Comparison of ENCODE assay signal across 9 cellular contexts in the genomic region with DNA sequence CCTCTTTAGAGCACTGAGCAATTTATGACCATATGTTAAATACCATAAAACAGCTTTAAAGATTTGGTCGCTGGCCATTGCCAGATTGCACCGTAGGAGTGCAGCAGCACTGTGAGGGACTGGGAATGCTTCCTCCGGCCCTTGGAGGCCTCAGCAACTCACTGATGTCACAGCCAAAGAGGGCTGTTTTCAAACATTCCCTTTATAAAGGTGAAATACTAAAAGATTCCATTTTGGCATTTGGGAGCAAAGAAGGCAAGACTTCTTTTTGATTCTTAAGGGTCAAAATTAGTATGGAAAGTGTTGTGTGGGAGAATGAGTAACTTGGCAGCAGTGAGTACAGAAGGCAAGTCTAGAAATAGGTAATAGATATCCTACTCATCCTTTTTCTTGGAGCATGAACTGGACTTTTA.
DNase-seq lines count a peak whose midpoint lies in the region; ATAC-seq, FAIRE-seq and TF ChIP-seq lines count a peak whose summit lies in the region.
"Had no signal": no experiment of that assay in that cellular context is flagged by ENCODE, and none has a peak within 500 bp of the region (broad histone marks: within the 10 kb centered on the region; RNA-seq: fewer than 3 reads in every experiment).

No MANE protein-coding gene starts in this region.

- dilution Hi-C loops in keratinocyte (cut with MboI; ENCODE audit: extremely low pct_ligation_motif_present, low sequenced_read_pairs), result no loop called here

- H3K9me3 Mint-ChIP-seq in activated CD4-positive, alpha-beta T cell treated with anti-CD3 and anti-CD28 coated beads for 36 hours (ENCODE audit: low read depth), result peaks cover 7% of the 10 kb centered on the region
- H3K9me3 Mint-ChIP-seq in activated naive CD8-positive, alpha-beta T cell treated with anti-CD3 and anti-CD28 coated beads, Interleukin-2, amount 10 ng/mL, durations not matched to agents 7 days and 5 days, result peaks cover 14% of the 10 kb centered on the region
- H3K9me3 Mint-ChIP-seq: activated naive CD4-positive, alpha-beta T cell treated with anti-CD3 and anti-CD28 coated beads, Interleukin-2, amount 10 ng/mL, durations not matched to agents 7 days and 5 days had no signal

- DNase-seq in activated CD4-positive, alpha-beta T cell treated with anti-CD3 and anti-CD28 coated beads for 36 hours, result no peak
- no peak for DNase-seq in activated CD4-positive, alpha-beta T cell treated with anti-CD3 and anti-CD28 coated beads, Interleukin-2, amount 50 U/mL, for 48 hours
- DNase-seq in activated naive CD8-positive, alpha-beta T cell treated with anti-CD3 and anti-CD28 coated beads, Interleukin-2, amount 10 ng/mL, durations not matched to agents 7 days and 5 days, result no peak
- no peak for DNase-seq in keratinocyte (ENCODE audit: low read depth, low spot score)
- DNase-seq in tibial nerve (ENCODE audit: low spot score in 2 of 2), result no peak
- DNase-seq in MM.1S, result no peak
- no peak for DNase-seq in NCI-H748 (lab: John Stamatoyannopoulos, UW; ENCODE audit: unreplicated experiment)

- no peaks in the 10 kb centered on the region for H4K20me1 ChIP-seq in keratinocyte (ENCODE audit: control insufficient read depth, extremely low read depth, insufficient read depth, low read length)
- no peaks in the 10 kb centered on the region for H4K20me1 ChIP-seq in MM.1S (ENCODE audit: insufficient read depth, low read length)

- no peak for TF ChIP-seq CTCF in keratinocyte (optimal IDR thresholded peaks at IDR 0.05 in 1 of 3, IDR thresholded peaks at IDR 0.05 in 1 of 3, conservative IDR thresholded peaks at IDR 0.05 in 1 of 3; ENCODE audit: extremely low read depth in 1 of 3, insufficient read depth in 2 of 3, low read length in 3 of 3)
- no peak for TF ChIP-seq CTCF in tibial nerve (IDR thresholded peaks at IDR 0.05)
- TF ChIP-seq CTCF in MM.1S (IDR thresholded peaks at IDR 0.05; ENCODE audit: low read length), result no peak

- H3F3A ChIP-seq in MM.1S (ENCODE audit: insufficient read depth, low read length), result no peaks in the 10 kb centered on the region

- intact Hi-C loops in activated CD4-positive, alpha-beta T cell treated with anti-CD3 and anti-CD28 coated beads for 36 hours (cut with DNase I, micrococcal nuclease), result loop anchor here (1.0 to 2.0 kb wide), 5 partner anchors 12 to 495 kb away; partner anchors contain the start of gene FOSL2 (in 1 of the 2)

- peak; percentile 26 for FAIRE-seq in keratinocyte (lab: Jason Lieb, UNC)

- no peaks in the 10 kb centered on the region for H3K9me1 ChIP-seq in keratinocyte (ENCODE audit: control insufficient read depth, extremely low read depth, insufficient read depth, low read length)

- H3K4me3 ChIP-seq in keratinocyte (ENCODE audit: control insufficient read depth in 2 of 3, extremely low read depth in 1 of 3, insufficient read depth in 2 of 3, low read depth in 1 of 3, low read length in 3 of 3), result peak overlapping the region in 2 of 3 experiments; percentile 11 to 22
- H3K4me3 ChIP-seq in tibial nerve, result no peak overlapping the region
- no peak overlapping the region for H3K4me3 ChIP-seq in MM.1S (ENCODE audit: low read length)

- H3K4me3 Mint-ChIP-seq in activated CD4-positive, alpha-beta T cell treated with anti-CD3 and anti-CD28 coated beads for 36 hours, result no peak overlapping the region
- H3K4me3 Mint-ChIP-seq in activated naive CD8-positive, alpha-beta T cell treated with anti-CD3 and anti-CD28 coated beads, Interleukin-2, amount 10 ng/mL, durations not matched to agents 7 days and 5 days, result no peak overlapping the region

- WGBS in tibial nerve, 2 donors, result 40 to 44% methylated on average over 3 of the region's 3 CpGs

- peak overlapping the region; percentile 87 for H3K27ac ChIP-seq in keratinocyte (ENCODE audit: control insufficient read depth, insufficient read depth, low read length)
- H3K27ac ChIP-seq in tibial nerve, result peak overlapping the region; percentile 10 to 76 (median 54)
- H3K27ac ChIP-seq in MM.1S (ENCODE audit: low read length), result no peak overlapping the region

- POLR2A ChIA-PET in activated CD4-positive, alpha-beta T cell treated with anti-CD3 and anti-CD28 coated beads for 36 hours (lab: Charles Lee), result no interaction called here
- POLR2A ChIA-PET in activated naive CD8-positive, alpha-beta T cell treated with anti-CD3 and anti-CD28 coated beads, Interleukin-2, amount 10 ng/mL, durations not matched to agents 7 days and 5 days (lab: Charles Lee), result interaction anchor here (1.0 kb wide), 1 partner anchor 64 kb away, joined by 5 read pairs; the partner anchor contains the start of genes BABAM2 and RBKS

- H3K27me3 Mint-ChIP-seq in activated CD4-positive, alpha-beta T cell treated with anti-CD3 and anti-CD28 coated beads for 36 hours, result no peaks in the 10 kb centered on the region
- H3K27me3 Mint-ChIP-seq in activated naive CD8-positive, alpha-beta T cell treated with anti-CD3 and anti-CD28 coated beads, Interleukin-2, amount 10 ng/mL, durations not matched to agents 7 days and 5 days, result no peaks in the 10 kb centered on the region
- H3K27me3 Mint-ChIP-seq: activated naive CD4-positive, alpha-beta T cell treated with anti-CD3 and anti-CD28 coated beads, Interleukin-2, amount 10 ng/mL, durations not matched to agents 7 days and 5 days had no signal

- H3K4me2 ChIP-seq in keratinocyte (ENCODE audit: control insufficient read depth, extremely low read depth, insufficient read depth, low read depth, low read length), result peak overlapping the region; percentile 87
- no peak overlapping the region for H3K4me2 ChIP-seq in MM.1S (ENCODE audit: low read depth, low read length)

- H3K27me3 ChIP-seq in keratinocyte (ENCODE audit: control insufficient read depth, extremely low read depth, insufficient read depth, low read length) (no peaks in the 10 kb centered on the region), tibial nerve (no peaks in the 10 kb centered on the region), MM.1S (replicated peaks; ENCODE audit: insufficient read depth, low read length) (no peaks in the 10 kb centered on the region)

- H2AFZ ChIP-seq in keratinocyte (ENCODE audit: control insufficient read depth, low read length) (peak overlapping the region; percentile 25), MM.1S (ENCODE audit: low read length) (no peak overlapping the region)

- H3K36me3 ChIP-seq in keratinocyte (ENCODE audit: control insufficient read depth in 2 of 2, extremely low read depth in 1 of 2, insufficient read depth in 2 of 2, low read length in 2 of 2) (no peaks in the 10 kb centered on the region), tibial nerve (no peaks in the 10 kb centered on the region), MM.1S (replicated peaks; ENCODE audit: insufficient read depth, low read length) (no peaks in the 10 kb centered on the region)

- H3K79me2 ChIP-seq in keratinocyte (ENCODE audit: control insufficient read depth, insufficient read depth, low read length), result peaks cover 2% of the 10 kb centered on the region
- no peaks in the 10 kb centered on the region for H3K79me2 ChIP-seq in MM.1S (ENCODE audit: low read length)

- peak overlapping the region; percentile 77 for H3K27ac Mint-ChIP-seq in activated CD4-positive, alpha-beta T cell treated with anti-CD3 and anti-CD28 coated beads for 36 hours
- peak overlapping the region; percentile 32 for H3K27ac Mint-ChIP-seq in activated naive CD8-positive, alpha-beta T cell treated with anti-CD3 and anti-CD28 coated beads, Interleukin-2, amount 10 ng/mL, durations not matched to agents 7 days and 5 days

- TF ChIP-seq POLR2A in tibial nerve (IDR thresholded peaks at IDR 0.05), result no peak

- H3K9ac ChIP-seq in keratinocyte (ENCODE audit: control insufficient read depth, extremely low read depth, insufficient read depth, low read length) (peak overlapping the region; percentile 14), MM.1S (ENCODE audit: low read length) (no peak overlapping the region)

- ATAC-seq in activated CD4-positive, alpha-beta T cell treated with anti-CD3 and anti-CD28 coated beads for 36 hours, result peak; percentile 24
- ATAC-seq in activated naive CD8-positive, alpha-beta T cell treated with anti-CD3 and anti-CD28 coated beads, Interleukin-2, amount 10 ng/mL, durations not matched to agents 7 days and 5 days (ENCODE audit: low read depth), result no peak
- ATAC-seq in GM18517 (IDR thresholded peaks at IDR 0.05; ENCODE audit: unreplicated experiment), result no peak

- CTCF ChIA-PET in activated CD4-positive, alpha-beta T cell treated with anti-CD3 and anti-CD28 coated beads for 36 hours (lab: Charles Lee), result no interaction called here

- no peaks in the 10 kb centered on the region for H3K9me3 ChIP-seq in keratinocyte (ENCODE audit: control insufficient read depth, low read depth, low read length)
- no peaks in the 10 kb centered on the region for H3K9me3 ChIP-seq in tibial nerve
- H3K9me3 ChIP-seq in MM.1S (replicated peaks; ENCODE audit: insufficient read depth, low read length), result no peaks in the 10 kb centered on the region

- H3K4me1 Mint-ChIP-seq in activated CD4-positive, alpha-beta T cell treated with anti-CD3 and anti-CD28 coated beads for 36 hours, result peaks cover 68% of the 10 kb centered on the region
- H3K4me1 Mint-ChIP-seq in activated naive CD8-positive, alpha-beta T cell treated with anti-CD3 and anti-CD28 coated beads, Interleukin-2, amount 10 ng/mL, durations not matched to agents 7 days and 5 days, result peaks cover 62% of the 10 kb centered on the region

- no peak for TF ChIP-seq EP300 in tibial nerve (IDR thresholded peaks at IDR 0.05)

- H3K4me1 ChIP-seq in keratinocyte (ENCODE audit: control insufficient read depth, extremely low read depth, insufficient read depth, low read length) (peaks cover 51% of the 10 kb centered on the region), tibial nerve (peaks cover 0 to 59% (median 29%) of the 10 kb centered on the region in 4 donors), MM.1S (ENCODE audit: low read length) (peaks cover 9% of the 10 kb centered on the region)

- H3K36me3 Mint-ChIP-seq in activated CD4-positive, alpha-beta T cell treated with anti-CD3 and anti-CD28 coated beads for 36 hours (ENCODE audit: low read depth), result peaks cover 23% of the 10 kb centered on the region
- peaks cover 52% of the 10 kb centered on the region for H3K36me3 Mint-ChIP-seq in activated naive CD8-positive, alpha-beta T cell treated with anti-CD3 and anti-CD28 coated beads, Interleukin-2, amount 10 ng/mL, durations not matched to agents 7 days and 5 days

- H3K9me2 ChIP-seq in MM.1S (replicated peaks; ENCODE audit: insufficient read depth, low read length), result no peaks in the 10 kb centered on the region

Comparison
In these comparisons a context has a peak if more than half of its experiments do, and no peak if none do; other contexts are left out.
1. H3K4me3 ChIP-seq: peak in keratinocyte (2 of 3); none in tibial nerve (0 of 4) and MM.1S (single experiment).